Comparison of ENCODE assay signal across 8 cellular contexts in genomic region chr12:52506858-52507715, GRCh38. TPM values are rescaled to one million over a fixed set of nuclear protein-coding genes. Genes with fewer than 3 reads are reported as not detected.
DNase-seq lines count a peak whose midpoint lies in the region; ATAC-seq and TF ChIP-seq lines count a peak whose summit lies in the region.

No MANE protein-coding gene starts in this region.

- no peaks in the 10 kb centered on the region for H3K36me3 Mint-ChIP-seq in activated CD8-positive, alpha-beta T cell treated with anti-CD3 and anti-CD28 coated beads for 36 hours (ENCODE audit: low read depth)

- peaks cover 6% of the 10 kb centered on the region for H3K9me3 Mint-ChIP-seq in activated CD8-positive, alpha-beta T cell treated with anti-CD3 and anti-CD28 coated beads for 36 hours

- H3K27ac ChIP-seq in right atrium auricular region: no peak overlapping the region

- peak; percentile 37 for ATAC-seq in activated CD8-positive, alpha-beta T cell treated with anti-CD3 and anti-CD28 coated beads for 36 hours
- peak; percentile 49 for ATAC-seq in stimulated activated naive CD8-positive, alpha-beta T cell treated with anti-CD3 and anti-CD28 coated beads, Interleukin-15, Interleukin-2, amounts not matched to agents 100 U/mL and 50 U/mL, for 24 hours
- ATAC-seq in GM18520 (IDR thresholded peaks at IDR 0.05; ENCODE audit: unreplicated experiment): no peak

- CTCF ChIA-PET in activated CD8-positive, alpha-beta T cell treated with anti-CD3 and anti-CD28 coated beads for 36 hours (lab: Charles Lee): interaction anchor here (0.6 to 1.4 kb wide), 9 partner anchors 23 to 474 kb away, joined by 3 to 4 read pairs (median 3); no protein-coding TSS in a partner anchor

- H3K36me3 ChIP-seq in right atrium auricular region: no peaks in the 10 kb centered on the region

- DNase-seq in EH (ENCODE audit: low read depth) (peak; percentile 74), LNCaP clone FGC (ENCODE audit: low read depth) (peak; percentile 10), right atrium auricular region (ENCODE audit: low spot score) (no peak), cerebellar nuclear complex (lab: John Stamatoyannopoulos, UW) (no peak)
- DNase-seq in activated CD8-positive, alpha-beta T cell treated with anti-CD3 and anti-CD28 coated beads for 36 hours: no peak
- DNase-seq in stimulated activated naive CD8-positive, alpha-beta T cell treated with anti-CD3 and anti-CD28 coated beads, Interleukin-15, Interleukin-2, amounts not matched to agents 100 U/mL and 50 U/mL, for 24 hours: no peak
- no peak for DNase-seq in activated CD4-positive, alpha-beta T cell treated with anti-CD3 and anti-CD28 coated beads, Interleukin-2, amount 50 U/mL, for 4 hours

- H3K4me3 ChIP-seq in LNCaP clone FGC (ENCODE audit: low read depth, low read length): no peak overlapping the region
- H3K4me3 ChIP-seq in right atrium auricular region: no peak overlapping the region

- POLR2A ChIA-PET in activated CD8-positive, alpha-beta T cell treated with anti-CD3 and anti-CD28 coated beads for 36 hours (lab: Charles Lee): no interaction called here

- no peaks in the 10 kb centered on the region for H3K4me1 ChIP-seq in right atrium auricular region

- intact Hi-C loops in activated CD8-positive, alpha-beta T cell treated with anti-CD3 and anti-CD28 coated beads for 36 hours (cut with micrococcal nuclease): no loop called here

- no peaks in the 10 kb centered on the region for H3K4me1 Mint-ChIP-seq in activated CD8-positive, alpha-beta T cell treated with anti-CD3 and anti-CD28 coated beads for 36 hours (ENCODE audit: low read depth)

- peaks cover 31% of the 10 kb centered on the region for H3K27me3 Mint-ChIP-seq in activated CD8-positive, alpha-beta T cell treated with anti-CD3 and anti-CD28 coated beads for 36 hours

- H3K27me3 ChIP-seq in right atrium auricular region: no peaks in the 10 kb centered on the region

- H3K9me3 ChIP-seq in right atrium auricular region: peaks cover 0 to 5% of the 10 kb centered on the region in 2 donors

- no peak overlapping the region for H3K27ac Mint-ChIP-seq in activated CD8-positive, alpha-beta T cell treated with anti-CD3 and anti-CD28 coated beads for 36 hours

- no peak overlapping the region for H3K4me3 Mint-ChIP-seq in activated CD8-positive, alpha-beta T cell treated with anti-CD3 and anti-CD28 coated beads for 36 hours

- TF ChIP-seq CTCF in LNCaP clone FGC (IDR thresholded peaks at IDR 0.05; ENCODE audit: control insufficient read depth, extremely low read depth, insufficient read depth) (peak; percentile 57), right atrium auricular region (IDR thresholded peaks at IDR 0.05) (peak; percentile 38 to 67)
- TF ChIP-seq CTCF in activated CD8-positive, alpha-beta T cell treated with anti-CD3 and anti-CD28 coated beads for 36 hours (IDR thresholded peaks at IDR 0.05): peak; percentile 57

RNA-seq across cellular contexts. Expression of gene KRT5, which starts 13.1 kb away (rescaled TPM):
- total RNA-seq in activated CD8-positive, alpha-beta T cell treated with anti-CD3 and anti-CD28 coated beads for 36 hours: not detected
- 10 to 100 TPM in 1 of 2 donors, 1 to 10 TPM in 1; 1.4 to 12.1 TPM for total RNA-seq in right atrium auricular region

RNA-seq across cellular contexts. Expression of gene KRT6A, which starts 14.0 kb away (rescaled TPM):
- not detected for total RNA-seq in activated CD8-positive, alpha-beta T cell treated with anti-CD3 and anti-CD28 coated beads for 36 hours
- total RNA-seq in right atrium auricular region: 1 to 10 TPM in 1 of 2 donors, under 1 TPM in 1; 0.48 to 7.4 TPM

RNA-seq across cellular contexts. Expression of gene KRT6C, which starts 33.5 kb away (rescaled TPM):
- total RNA-seq in activated CD8-positive, alpha-beta T cell treated with anti-CD3 and anti-CD28 coated beads for 36 hours: not detected
- total RNA-seq in right atrium auricular region: not detected

RNA-seq across cellular contexts. Expression of gene KRT71, which starts 45.9 kb away (rescaled TPM):
- not detected for total RNA-seq in activated CD8-positive, alpha-beta T cell treated with anti-CD3 and anti-CD28 coated beads for 36 hours
- not detected for total RNA-seq in right atrium auricular region

RNA-seq across cellular contexts. Expression of gene KRT6B, which starts 55.1 kb away (rescaled TPM):
- total RNA-seq in activated CD8-positive, alpha-beta T cell treated with anti-CD3 and anti-CD28 coated beads for 36 hours: not detected
- total RNA-seq in right atrium auricular region: not detected

Comparison
In these comparisons a context has a peak if more than half of its experiments do, and no peak if none do; other contexts are left out.
1. DNase-seq: peak in EH (single experiment) and LNCaP clone FGC (single experiment); none in activated CD8-positive, alpha-beta T cell treated with anti-CD3 and anti-CD28 coated beads for 36 hours (single experiment), right atrium auricular region (single experiment), stimulated activated naive CD8-positive, alpha-beta T cell treated with anti-CD3 and anti-CD28 coated beads, Interleukin-15, Interleukin-2, amounts not matched to agents 100 U/mL and 50 U/mL, for 24 hours (single experiment), cerebellar nuclear complex (0 of 2) and activated CD4-positive, alpha-beta T cell treated with anti-CD3 and anti-CD28 coated beads, Interleukin-2, amount 50 U/mL, for 4 hours (0 of 2).
2. Peak in every context shown above with its lines, with median percentiles within 50 percentile points of each other: CTCF ChIP-seq.